27 cellular contexts compared by ENCODE assay signal in genomic region chr1:186628910-186629309, GRCh38. TPM values are rescaled to one million over a fixed set of nuclear protein-coding genes. Genes with fewer than 3 reads are reported as not detected.
A peak's percentile ranks its signal among the peaks of the same experiment; 100 is the strongest.
DNase-seq lines count a peak whose midpoint lies in the region; ATAC-seq and TF ChIP-seq lines count a peak whose summit lies in the region.
"Had no signal": no experiment of that assay in that cellular context is flagged by ENCODE, and none has a peak within 500 bp of the region (broad histone marks: within the 10 kb centered on the region; RNA-seq: fewer than 3 reads in every experiment).

No MANE protein-coding gene starts in this region.

- H3K27ac Mint-ChIP-seq in stimulated activated naive CD8-positive, alpha-beta T cell treated with anti-CD3 and anti-CD28 coated beads, Interleukin-15, amount 100 ng/mL, for 72 hours: no peak overlapping the region
- H3K27ac Mint-ChIP-seq in mesothelial cell of epicardium: no peak overlapping the region
- H3K27ac Mint-ChIP-seq: CD4-positive, CD25-positive, alpha-beta regulatory T cell had no signal

- H3K4me3 Mint-ChIP-seq in stimulated activated naive CD8-positive, alpha-beta T cell treated with anti-CD3 and anti-CD28 coated beads, Interleukin-15, amount 100 ng/mL, for 72 hours: no peak overlapping the region
- no peak overlapping the region for H3K4me3 Mint-ChIP-seq in mesothelial cell of epicardium
- H3K4me3 Mint-ChIP-seq: CD4-positive, CD25-positive, alpha-beta regulatory T cell had no signal

- no peaks in the 10 kb centered on the region for H3K4me1 Mint-ChIP-seq in stimulated activated naive CD8-positive, alpha-beta T cell treated with anti-CD3 and anti-CD28 coated beads, Interleukin-15, amount 100 ng/mL, for 72 hours
- peaks cover 2% of the 10 kb centered on the region for H3K4me1 Mint-ChIP-seq in mesothelial cell of epicardium
- H3K4me1 Mint-ChIP-seq: CD4-positive, CD25-positive, alpha-beta regulatory T cell had no signal

- H3K36me3 ChIP-seq in transverse colon: no peaks in the 10 kb centered on the region
- H3K36me3 ChIP-seq: left lung, prostate gland, thoracic aorta had no signal

- peak; percentile 60 for ATAC-seq in stimulated activated naive CD8-positive, alpha-beta T cell treated with anti-CD3 and anti-CD28 coated beads, Interleukin-15, amount 100 ng/mL, for 72 hours
- ATAC-seq in stimulated activated naive CD8-positive, alpha-beta T cell treated with anti-CD3 and anti-CD28 coated beads, Interleukin-15, Interleukin-2, amounts not matched to agents 100 U/mL and 50 U/mL, for 24 hours: no peak
- ATAC-seq in HG02759 (IDR thresholded peaks at IDR 0.05; ENCODE audit: unreplicated experiment) (peak; percentile 48), HG03442 (IDR thresholded peaks at IDR 0.05; ENCODE audit: unreplicated experiment) (peak; percentile 84)
- ATAC-seq: body of pancreas, left lung, Right ventricle myocardium inferior, SK-N-SH treated with all-trans-retinoic acid at 6 μM for 48 hours had no signal

- peak overlapping the region in 1 of 4 donors; percentile 2 for H3K27ac ChIP-seq in transverse colon
- H3K27ac ChIP-seq: body of pancreas, left lung, PC-9, prostate gland, thoracic aorta had no signal

- in situ Hi-C loops in transverse colon (cut with MboI; ENCODE audit: low pct_ligation_motif_present in 1 of 4, low pct_unique_long_range_greater_than_20kb in 1 of 4, low sequenced_read_pairs in 3 of 4): no loop called here

- no peaks in the 10 kb centered on the region for H3K27me3 ChIP-seq in transverse colon
- H3K27me3 ChIP-seq: body of pancreas, left lung had no signal

- H3K9me3 ChIP-seq in transverse colon: no peaks in the 10 kb centered on the region
- H3K9me3 ChIP-seq: body of pancreas, left lung, prostate gland, thoracic aorta had no signal

- no peak overlapping the region for H3K4me3 ChIP-seq in transverse colon
- H3K4me3 ChIP-seq: body of pancreas, dorsolateral prefrontal cortex, left lung, PC-9, prostate gland, thoracic aorta had no signal

- TF ChIP-seq CTCF in transverse colon (IDR thresholded peaks at IDR 0.05) (no peak), mesothelial cell of epicardium (IDR thresholded peaks at IDR 0.05; ENCODE audit: unreplicated experiment) (no peak)

- peaks cover 0 to 8% (median 0%) of the 10 kb centered on the region in 4 donors for H3K4me1 ChIP-seq in transverse colon
- H3K4me1 ChIP-seq: body of pancreas, left lung, prostate gland had no signal

- H3K9me3 Mint-ChIP-seq in stimulated activated naive CD8-positive, alpha-beta T cell treated with anti-CD3 and anti-CD28 coated beads, Interleukin-15, amount 100 ng/mL, for 72 hours: no peaks in the 10 kb centered on the region
- no peaks in the 10 kb centered on the region for H3K9me3 Mint-ChIP-seq in mesothelial cell of epicardium

- no peaks in the 10 kb centered on the region for H3K36me3 Mint-ChIP-seq in mesothelial cell of epicardium
- H3K36me3 Mint-ChIP-seq: CD4-positive, CD25-positive, alpha-beta regulatory T cell had no signal

- no peak for DNase-seq in stimulated activated naive CD8-positive, alpha-beta T cell treated with anti-CD3 and anti-CD28 coated beads, Interleukin-15, amount 100 ng/mL, for 72 hours
- DNase-seq in stimulated activated naive CD8-positive, alpha-beta T cell treated with anti-CD3 and anti-CD28 coated beads, Interleukin-15, Interleukin-2, amounts not matched to agents 100 U/mL and 50 U/mL, for 24 hours: no peak
- DNase-seq in superior temporal gyrus (ENCODE audit: extremely low spot score): peak; percentile 35
- no peak for DNase-seq in transverse colon
- DNase-seq in mucosa of gallbladder (ENCODE audit: low spot score): no peak
- DNase-seq in mesothelial cell of epicardium (ENCODE audit: low spot score in 2 of 2, unreplicated experiment in 2 of 2): no peak
- DNase-seq: 8988T; activated T-cell treated with anti-CD3 and anti-CD28 coated beads, Interleukin-2, amount 50 U/mL, for 1 hour; body of pancreas; CD4-positive, CD25-positive, alpha-beta regulatory T cell; cerebellar nuclear complex; dorsolateral prefrontal cortex; GOT3; left lung; mesenchymal stem cell; NCI-H1048; NCI-H1694; NCI-H510A treated with DMSO at 0.1 percent for 48 hours; PC-9; stimulated activated CD4-positive, alpha-beta T cell treated with anti-CD3 and anti-CD28 coated beads, Interleukin-15, amount 100 ng/mL, for 24 hours; stimulated activated naive CD4-positive, alpha-beta T cell had no signal

- TF ChIP-seq EP300 in transverse colon (IDR thresholded peaks at IDR 0.05; ENCODE audit: low read depth): no peak

- TF ChIP-seq POLR2A in transverse colon (IDR thresholded peaks at IDR 0.05): no peak

- no peaks in the 10 kb centered on the region for H3K27me3 Mint-ChIP-seq in stimulated activated naive CD8-positive, alpha-beta T cell treated with anti-CD3 and anti-CD28 coated beads, Interleukin-15, amount 100 ng/mL, for 72 hours
- no peaks in the 10 kb centered on the region for H3K27me3 Mint-ChIP-seq in mesothelial cell of epicardium (ENCODE audit: low read depth)
- H3K27me3 Mint-ChIP-seq: CD4-positive, CD25-positive, alpha-beta regulatory T cell had no signal

- intact Hi-C loops in transverse colon (cut with DNase I; ENCODE audit: low total_unique reads): no loop called here

RNA-seq across cellular contexts. Expression of gene PTGS2, which starts 51.3 kb away (rescaled TPM):
- total RNA-seq in transverse colon (10 to 100 TPM in 1 of 4 donors, 1 to 10 TPM in 3; 5.9 to 28.3 (median 8.3) TPM), mucosa of gallbladder (10.0 TPM), mesothelial cell of epicardium (18.4 to 20.2 TPM (median 19.1 TPM) in 3 replicates)
